8 cellular contexts compared by ENCODE assay signal in the genomic region with DNA sequence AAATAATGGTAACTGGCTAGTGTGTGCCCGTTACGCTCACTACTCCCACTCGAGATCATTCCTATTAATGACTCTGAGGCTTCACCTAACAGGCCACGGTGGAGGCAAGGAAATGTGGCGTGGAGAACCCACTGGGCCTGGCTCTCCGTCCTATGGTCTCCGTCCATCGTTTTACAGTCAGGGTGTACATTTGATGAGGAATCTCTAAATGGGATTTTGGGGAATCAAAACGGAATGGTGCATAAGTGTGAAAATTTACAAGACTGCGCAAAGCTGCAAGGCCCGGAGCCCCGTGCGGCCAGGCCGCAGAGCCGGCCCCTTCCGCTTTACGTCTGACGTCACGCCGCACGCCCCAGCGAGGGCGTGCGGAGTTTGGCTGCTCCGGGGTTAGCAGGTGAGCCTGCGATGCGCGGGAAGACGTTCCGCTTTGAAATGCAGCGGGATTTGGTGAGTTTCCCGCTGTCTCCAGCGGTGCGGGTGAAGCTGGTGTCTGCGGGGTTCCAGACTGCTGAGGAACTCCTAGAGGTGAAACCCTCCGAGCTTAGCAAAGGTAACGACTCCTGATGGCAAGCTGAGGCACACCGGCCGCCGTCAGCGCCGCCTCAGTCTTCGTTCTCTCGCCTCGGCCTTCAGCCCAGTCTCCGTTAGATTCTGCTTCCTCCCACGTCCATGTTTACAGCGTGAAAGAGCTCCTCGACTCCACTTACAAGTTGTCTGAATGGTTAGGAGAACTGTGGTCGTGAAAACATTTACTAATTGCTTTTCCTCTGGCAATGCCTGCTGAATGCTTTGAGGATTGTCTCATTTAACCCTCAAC. TPM values are rescaled to one million over a fixed set of nuclear protein-coding genes. Genes with fewer than 3 reads are reported as not detected.
A peak's percentile ranks its signal among the peaks of the same experiment; 100 is the strongest.
DNase-seq lines count a peak whose midpoint lies in the region; ATAC-seq and TF ChIP-seq lines count a peak whose summit lies in the region.

A gene (plus strand): TSS at position 364 of the 817 bp plus-strand sequence. CDS start 42 bp downstream, at position 406.

- peak within 1 kb of the TSS; percentile 96 for H3K4me3 Mint-ChIP-seq in natural killer cell treated with Interleukin-12 subunit alpha and Interleukin-12 subunit beta and Interleukin-15 and Interleukin-18, amount 100 ng/mL, for 72 hours

- peak within 1 kb of the TSS; percentile 77 for H3K4me2 ChIP-seq in GM23248 (ENCODE audit: unreplicated experiment)

- peak within 1 kb of the TSS; percentile 99 for H2AFZ ChIP-seq in GM23248

- H3K9me3 Mint-ChIP-seq in natural killer cell treated with Interleukin-12 subunit alpha and Interleukin-12 subunit beta and Interleukin-15 and Interleukin-18, amount 100 ng/mL, for 72 hours = no peaks in the 10 kb centered on the region

- peak within 1 kb of the TSS; percentile 78 for H3K9ac ChIP-seq in GM23248

- H3K4me1 ChIP-seq in GM23248 (ENCODE audit: insufficient read depth) (0 out of 2 replicates have a peak, but pooled peaks cover 6% of the 10 kb centered on the region), RWPE2 (ENCODE audit: insufficient read depth, poor library complexity, severe bottlenecking) (peaks cover 12% of the 10 kb centered on the region)

- WGBS in GM23248 (ENCODE audit: low coverage in 1 of 2, low lambda C conversion rate in 2 of 2, missing lambda C conversion rate in 2 of 2), 2 experiments = 9 to 10% methylated on average over 48 to 49 of the region's 50 CpGs

- H3K4me3 ChIP-seq in GM23248 = peak within 1 kb of the TSS; percentile 82
- peak within 1 kb of the TSS; percentile 57 for H3K4me3 ChIP-seq in RWPE2 (ENCODE audit: severe bottlenecking)
- H3K4me3 ChIP-seq in fibroblast of pulmonary artery (replicated peaks; ENCODE audit: low read depth, low read length) = peak within 1 kb of the TSS; percentile 68

- H3K36me3 Mint-ChIP-seq in natural killer cell treated with Interleukin-12 subunit alpha and Interleukin-12 subunit beta and Interleukin-15 and Interleukin-18, amount 100 ng/mL, for 72 hours = peaks cover 7% of the 10 kb centered on the region

- peak; percentile 95 for ATAC-seq in RWPE2 (ENCODE audit: low read depth)
- peak; percentile 99 to 100 for ATAC-seq in natural killer cell treated with Interleukin-12 subunit alpha and Interleukin-12 subunit beta and Interleukin-15 and Interleukin-18, amount 100 ng/mL, for 72 hours

- peaks cover 0 to 3% of the 10 kb centered on the region in 2 donors for H3K27me3 Mint-ChIP-seq in natural killer cell treated with Interleukin-12 subunit alpha and Interleukin-12 subunit beta and Interleukin-15 and Interleukin-18, amount 100 ng/mL, for 72 hours

- no peak for TF ChIP-seq CTCF in RWPE2 (IDR thresholded peaks at IDR 0.05; ENCODE audit: poor library complexity, severe bottlenecking)
- no peak for TF ChIP-seq CTCF in fibroblast of pulmonary artery (IDR thresholded peaks at IDR 0.05; ENCODE audit: low read length, missing control alignments)

- H3F3A ChIP-seq in GM23248 (ENCODE audit: insufficient read depth) = no peaks in the 10 kb centered on the region

- H3K9me2 ChIP-seq in GM23248 (ENCODE audit: insufficient read depth) = no peaks in the 10 kb centered on the region

- no peaks in the 10 kb centered on the region for H4K20me1 ChIP-seq in GM23248 (ENCODE audit: insufficient read depth)

- in situ Hi-C loops in GM23248 (cut with MboI) = no loop called here

- H3K27me3 ChIP-seq in GM23248 (replicated peaks; ENCODE audit: insufficient read depth) (no peaks in the 10 kb centered on the region), RWPE2 (ENCODE audit: insufficient read depth, poor library complexity, severe bottlenecking) (no peaks in the 10 kb centered on the region)

- H3K27ac Mint-ChIP-seq in natural killer cell treated with Interleukin-12 subunit alpha and Interleukin-12 subunit beta and Interleukin-15 and Interleukin-18, amount 100 ng/mL, for 72 hours = peak within 1 kb of the TSS; percentile 95

- DNase-seq in EH (ENCODE audit: low read depth) (peak; percentile 81), GM23248 (peak; percentile 91), LHCN-M2 (ENCODE audit: low read depth) (peak; percentile 81), RWPE2 (ENCODE audit: low spot score) (peak; percentile 89), fibroblast of pulmonary artery (ENCODE audit: low read depth) (peak; percentile 86)
- peak; percentile 78 for DNase-seq in activated T-helper 9 cell treated with anti-CD3 and anti-CD28 coated beads, Interleukin-2, amount 50 U/mL, for 16 hours (ENCODE audit: low read depth)
- DNase-seq in natural killer cell treated with Interleukin-12 subunit alpha and Interleukin-12 subunit beta and Interleukin-15 and Interleukin-18, amount 100 ng/mL, for 72 hours (ENCODE audit: low spot score) = peak; percentile 90
- DNase-seq in stimulated activated naive CD4-positive, alpha-beta T cell treated with Interleukin-2 at 50 U/mL for 16 hours (lab: John Stamatoyannopoulos, UW) = peak; percentile 84

- peaks cover 17 to 26% of the 10 kb centered on the region in 2 donors for H3K4me1 Mint-ChIP-seq in natural killer cell treated with Interleukin-12 subunit alpha and Interleukin-12 subunit beta and Interleukin-15 and Interleukin-18, amount 100 ng/mL, for 72 hours (ENCODE audit: low read depth in 2 of 2)

- 0 out of 2 replicates have a peak, but pooled peaks cover 12% of the 10 kb centered on the region for H3K79me2 ChIP-seq in GM23248 (ENCODE audit: insufficient read depth)

- no peaks in the 10 kb centered on the region for H3K36me3 ChIP-seq in GM23248 (ENCODE audit: low read depth)
- H3K36me3 ChIP-seq in RWPE2 (ENCODE audit: low read depth) = peaks cover 20% of the 10 kb centered on the region

- H3K9me3 ChIP-seq in GM23248 (ENCODE audit: low read depth) = no peaks in the 10 kb centered on the region
- H3K9me3 ChIP-seq in RWPE2 (ENCODE audit: severe bottlenecking) = no peaks in the 10 kb centered on the region

- H3K27ac ChIP-seq in GM23248 (peak within 1 kb of the TSS; percentile 53), RWPE2 (ENCODE audit: poor library complexity, severe bottlenecking) (peak within 1 kb of the TSS; percentile 69)

RNA-seq across cellular contexts. Expression of the gene that starts here (rescaled TPM):
- total RNA-seq in GM23248 (2014; rRNA removed; shearing (Covaris generic)) = 17.2 and 23.4 TPM in 2 replicates
- polyA plus RNA-seq in GM23248 (2016; fragmentation: Nextera tagmentation; extraction: Ambion mirVana) = 40.2 and 45.8 TPM in 2 replicates
- 36.7 and 37.5 TPM in 2 replicates for total RNA-seq in LHCN-M2 (2014; rRNA removed)
- polyA plus RNA-seq in LHCN-M2 (2012) = 23.7 TPM
- 10 to 100 TPM; 57.8 to 65.3 TPM for total RNA-seq in natural killer cell treated with Interleukin-12 subunit alpha and Interleukin-12 subunit beta and Interleukin-15 and Interleukin-18, amount 100 ng/mL, for 72 hours

Comparison
In these comparisons a context has a peak if more than half of its experiments do, and no peak if none do; other contexts are left out.
1. Peak in every context shown above with its lines: DNase-seq, ATAC-seq, H3K4me3 ChIP-seq and H3K27ac ChIP-seq.